Comparison of ENCODE assay signal across 22 cellular contexts in the genomic region with DNA sequence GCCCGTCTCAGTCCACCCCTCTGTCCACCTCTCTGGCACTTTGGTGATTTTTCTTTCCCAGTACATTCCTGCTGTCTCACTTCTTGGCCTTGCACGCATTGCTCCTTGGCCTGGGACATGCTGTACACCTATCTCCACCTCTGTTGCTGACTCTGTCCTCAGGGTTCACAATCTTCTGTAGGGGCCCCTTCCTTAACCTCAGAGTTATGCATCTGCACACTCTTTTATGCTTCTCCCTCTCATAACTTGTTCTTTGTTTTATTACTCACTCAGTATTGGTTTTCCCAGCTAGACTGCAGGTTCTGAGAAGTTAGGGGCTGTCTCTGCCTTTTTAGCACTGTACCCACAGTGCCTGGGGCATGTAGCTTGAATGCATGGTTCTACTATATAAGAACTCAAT.
DNase-seq lines count a peak whose midpoint lies in the region; ATAC-seq and TF ChIP-seq lines count a peak whose summit lies in the region.
"Had no signal": no experiment of that assay in that cellular context is flagged by ENCODE, and none has a peak within 500 bp of the region (broad histone marks: within the 10 kb centered on the region; RNA-seq: fewer than 3 reads in every experiment).

No MANE protein-coding gene starts in this region.

- no peak overlapping the region for H3K4me2 ChIP-seq in mesenchymal stem cell (ENCODE audit: low read length, poor library complexity, severe bottlenecking)

- H2BK12ac ChIP-seq in mesenchymal stem cell (ENCODE audit: low read length in 2 of 2) = peak overlapping the region in 1 of 2 experiments; percentile 78

- no peak overlapping the region for H2AFZ ChIP-seq in mesenchymal stem cell (ENCODE audit: low read depth, low read length)

- peak overlapping the region; percentile 82 for H3K27ac Mint-ChIP-seq in activated CD8-positive, alpha-beta T cell treated with anti-CD3 and anti-CD28 coated beads for 36 hours
- peak overlapping the region; percentile 46 for H3K27ac Mint-ChIP-seq in type B pancreatic cell
- H3K27ac Mint-ChIP-seq: activated naive CD4-positive, alpha-beta T cell treated with anti-CD3 and anti-CD28 coated beads, Interleukin-2, amount 10 ng/mL, durations not matched to agents 7 days and 5 days had no signal

- DNase-seq in stimulated activated CD4-positive, alpha-beta T cell treated with anti-CD3 and anti-CD28 coated beads, Interleukin-1b, Interleukin-23, amount 100 ng/mL, for 48 hours = peak; percentile 39
- no peak for DNase-seq in stimulated activated CD4-positive, alpha-beta T cell treated with anti-CD3 and anti-CD28 coated beads, Interleukin-15, amount 100 ng/mL, for 24 hours
- no peak for DNase-seq in activated CD8-positive, alpha-beta T cell treated with anti-CD3 and anti-CD28 coated beads for 36 hours
- DNase-seq in mesenchymal stem cell (no peak), type B pancreatic cell (ENCODE audit: extremely low spot score, unreplicated experiment) (no peak), UCSD-AML1 (lab: John Stamatoyannopoulos, UW; ENCODE audit: unreplicated experiment) (no peak), GM13976 (ENCODE audit: low spot score) (no peak)
- DNase-seq: activated naive CD4-positive, alpha-beta T cell treated with anti-CD3 and anti-CD28 coated beads, Interleukin-2, amount 10 ng/mL, durations not matched to agents 7 days and 5 days; dorsolateral prefrontal cortex; EL; MM.1S; mucosa of descending colon; NCI-H1694 treated with DMSO at 0.1 percent for 48 hours; NCI-H82; pancreas; sigmoid colon had no signal

- H3K79me1 ChIP-seq in mesenchymal stem cell (replicated peaks; ENCODE audit: low read length, poor library complexity, severe bottlenecking) = peaks cover 28% of the 10 kb centered on the region

- H2BK120ac ChIP-seq in mesenchymal stem cell (ENCODE audit: low read depth, low read length) = no peak overlapping the region

- no peak for TF ChIP-seq CTCF in activated CD8-positive, alpha-beta T cell treated with anti-CD3 and anti-CD28 coated beads for 36 hours (IDR thresholded peaks at IDR 0.05)
- TF ChIP-seq CTCF in type B pancreatic cell (conservative IDR thresholded peaks at IDR 0.05) (no peak), GM13976 (IDR thresholded peaks at IDR 0.05; ENCODE audit: borderline replicate concordance, control extremely low read depth, extremely low read depth, insufficient read depth, missing control alignments) (no peak)

- WGBS in mesenchymal stem cell = 92% methylated on average over 2 of the region's 2 CpGs

- peak overlapping the region; percentile 41 for H3K27ac ChIP-seq in mesenchymal stem cell (ENCODE audit: low read length, poor library complexity, severe bottlenecking)
- H3K27ac ChIP-seq: gastroesophageal sphincter, pancreas, sigmoid colon, SK-N-MC, suprapubic skin had no signal

- H3K4me3 Mint-ChIP-seq in activated CD8-positive, alpha-beta T cell treated with anti-CD3 and anti-CD28 coated beads for 36 hours = peak overlapping the region; percentile 1
- no peak overlapping the region for H3K4me3 Mint-ChIP-seq in type B pancreatic cell
- H3K4me3 Mint-ChIP-seq: activated naive CD4-positive, alpha-beta T cell treated with anti-CD3 and anti-CD28 coated beads, Interleukin-2, amount 10 ng/mL, durations not matched to agents 7 days and 5 days had no signal

- peaks cover 0 to 4% of the 10 kb centered on the region in 2 experiments for H3K36me3 ChIP-seq in mesenchymal stem cell (ENCODE audit: control insufficient read depth in 1 of 2, insufficient read depth in 2 of 2, low read depth in 1 of 2, low read length in 2 of 2)
- H3K36me3 ChIP-seq: gastroesophageal sphincter, pancreas, sigmoid colon, suprapubic skin had no signal

- H2BK15ac ChIP-seq in mesenchymal stem cell (ENCODE audit: low read depth, poor library complexity, severe bottlenecking) = no peak overlapping the region

- CTCF ChIA-PET in activated CD8-positive, alpha-beta T cell treated with anti-CD3 and anti-CD28 coated beads for 36 hours (lab: Charles Lee) = interaction anchor here (0.8 to 1.7 kb wide), 3 partner anchors 8 to 331 kb away, joined by 3 to 8 read pairs (median 5); no protein-coding TSS in a partner anchor

- peak overlapping the region in 1 of 2 experiments; percentile 21 for H3K18ac ChIP-seq in mesenchymal stem cell (ENCODE audit: low read depth in 1 of 2, low read length in 2 of 2)

- in situ Hi-C loops in GM13976 (cut with MboI; ENCODE audit: low sequenced_read_pairs, unreplicated experiment) = no loop called here

- H3K9me3 Mint-ChIP-seq in activated CD8-positive, alpha-beta T cell treated with anti-CD3 and anti-CD28 coated beads for 36 hours = no peaks in the 10 kb centered on the region
- peaks cover 5% of the 10 kb centered on the region for H3K9me3 Mint-ChIP-seq in type B pancreatic cell
- H3K9me3 Mint-ChIP-seq: activated naive CD4-positive, alpha-beta T cell treated with anti-CD3 and anti-CD28 coated beads, Interleukin-2, amount 10 ng/mL, durations not matched to agents 7 days and 5 days had no signal

- no peak overlapping the region for H4K91ac ChIP-seq in mesenchymal stem cell (ENCODE audit: low read length)

- peak overlapping the region in 1 of 2 experiments; percentile 48 for H3K14ac ChIP-seq in mesenchymal stem cell (ENCODE audit: low read length in 2 of 2)

- H3K23ac ChIP-seq in mesenchymal stem cell (ENCODE audit: low read length in 2 of 2) = no peak overlapping the region

- H3K27me3 Mint-ChIP-seq in activated CD8-positive, alpha-beta T cell treated with anti-CD3 and anti-CD28 coated beads for 36 hours = no peaks in the 10 kb centered on the region
- no peaks in the 10 kb centered on the region for H3K27me3 Mint-ChIP-seq in type B pancreatic cell
- H3K27me3 Mint-ChIP-seq: activated naive CD4-positive, alpha-beta T cell treated with anti-CD3 and anti-CD28 coated beads, Interleukin-2, amount 10 ng/mL, durations not matched to agents 7 days and 5 days had no signal

- no peak overlapping the region for H3K9ac ChIP-seq in mesenchymal stem cell (ENCODE audit: low read length)

- no peak overlapping the region for H2AK5ac ChIP-seq in mesenchymal stem cell (ENCODE audit: low read length, severe bottlenecking)

- peak; percentile 48 for ATAC-seq in activated CD8-positive, alpha-beta T cell treated with anti-CD3 and anti-CD28 coated beads for 36 hours
- no peak for ATAC-seq in GM18517 (IDR thresholded peaks at IDR 0.05; ENCODE audit: unreplicated experiment)
- ATAC-seq: gastroesophageal sphincter, left lobe of liver, mucosa of descending colon, Panc1, pancreas had no signal

- H3K4ac ChIP-seq in mesenchymal stem cell (ENCODE audit: low read depth in 1 of 2, low read length in 2 of 2) = no peak overlapping the region

- H3K36me3 Mint-ChIP-seq in activated CD8-positive, alpha-beta T cell treated with anti-CD3 and anti-CD28 coated beads for 36 hours (ENCODE audit: low read depth) = peaks cover 16% of the 10 kb centered on the region
- peaks cover 12% of the 10 kb centered on the region for H3K36me3 Mint-ChIP-seq in type B pancreatic cell

- intact Hi-C loops in activated CD8-positive, alpha-beta T cell treated with anti-CD3 and anti-CD28 coated beads for 36 hours (cut with micrococcal nuclease) = loop anchor here (5.0 kb wide), 3 partner anchors 51 to 279 kb away; a partner anchor contains a TSS

- no peaks in the 10 kb centered on the region for H3K9me3 ChIP-seq in mesenchymal stem cell (ENCODE audit: control insufficient read depth, low read length)
- H3K9me3 ChIP-seq: gastroesophageal sphincter, mucosa of descending colon, pancreas, sigmoid colon, suprapubic skin had no signal

- peaks cover 73% of the 10 kb centered on the region for H3K4me1 Mint-ChIP-seq in activated CD8-positive, alpha-beta T cell treated with anti-CD3 and anti-CD28 coated beads for 36 hours (ENCODE audit: low read depth)
- H3K4me1 Mint-ChIP-seq in type B pancreatic cell (ENCODE audit: unreplicated experiment) = peaks cover 43% of the 10 kb centered on the region

- POLR2A ChIA-PET in activated CD8-positive, alpha-beta T cell treated with anti-CD3 and anti-CD28 coated beads for 36 hours (lab: Charles Lee) = interaction anchor here (1.3 kb wide), 1 partner anchor 21 kb away, joined by 3 read pairs; no protein-coding TSS in a partner anchor

- H3K4me3 ChIP-seq in mesenchymal stem cell (ENCODE audit: insufficient read depth in 1 of 2, low read depth in 1 of 2, low read length in 2 of 2) = no peak overlapping the region
- H3K4me3 ChIP-seq: dorsolateral prefrontal cortex, gastroesophageal sphincter, mucosa of descending colon, pancreas, sigmoid colon, SK-N-MC, suprapubic skin had no signal

- no peak overlapping the region for H4K8ac ChIP-seq in mesenchymal stem cell (ENCODE audit: low read length)

- peaks cover 2% of the 10 kb centered on the region for H3K4me1 ChIP-seq in mesenchymal stem cell (ENCODE audit: control insufficient read depth, insufficient read depth, low read depth, low read length)
- H3K4me1 ChIP-seq: pancreas had no signal

- no peaks in the 10 kb centered on the region for H3K27me3 ChIP-seq in mesenchymal stem cell (ENCODE audit: control insufficient read depth in 1 of 2, insufficient read depth in 1 of 2, low read length in 2 of 2)
- H3K27me3 ChIP-seq: dorsolateral prefrontal cortex, gastroesophageal sphincter, pancreas, sigmoid colon, suprapubic skin had no signal

- no peak overlapping the region for H2BK5ac ChIP-seq in mesenchymal stem cell (ENCODE audit: low read depth, low read length, poor library complexity, severe bottlenecking)
